In the genomic region with DNA sequence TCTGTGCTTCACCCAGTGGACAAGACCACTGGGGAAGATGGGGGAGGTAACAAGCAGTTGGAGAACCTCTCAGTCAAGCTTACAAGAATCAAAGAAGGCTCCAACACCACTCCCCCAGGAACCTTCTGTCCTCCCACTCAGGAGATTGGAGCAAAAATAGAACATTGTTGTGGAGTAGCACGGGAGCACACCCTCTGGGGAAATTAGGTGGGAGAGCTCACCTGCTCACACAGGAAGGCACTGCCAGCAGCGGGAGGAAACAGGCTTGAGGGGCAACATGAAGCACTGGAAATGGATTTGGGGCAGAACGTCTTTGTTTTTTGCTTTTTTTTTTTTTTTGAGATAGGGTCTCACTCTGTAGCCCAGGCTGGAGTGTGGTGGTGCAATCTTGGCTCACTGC, we compare ENCODE assay signal across 2 cellular contexts.
TF ChIP-seq lines count a peak whose summit lies in the region.

No MANE protein-coding gene starts in this region.

TF ChIP-seq in HEK293, 187 proteins besides CTCF, POLR2A, EP300 and RAD21 (continued from another document and continues in another):
- TF ChIP-seq, protein P1, sequence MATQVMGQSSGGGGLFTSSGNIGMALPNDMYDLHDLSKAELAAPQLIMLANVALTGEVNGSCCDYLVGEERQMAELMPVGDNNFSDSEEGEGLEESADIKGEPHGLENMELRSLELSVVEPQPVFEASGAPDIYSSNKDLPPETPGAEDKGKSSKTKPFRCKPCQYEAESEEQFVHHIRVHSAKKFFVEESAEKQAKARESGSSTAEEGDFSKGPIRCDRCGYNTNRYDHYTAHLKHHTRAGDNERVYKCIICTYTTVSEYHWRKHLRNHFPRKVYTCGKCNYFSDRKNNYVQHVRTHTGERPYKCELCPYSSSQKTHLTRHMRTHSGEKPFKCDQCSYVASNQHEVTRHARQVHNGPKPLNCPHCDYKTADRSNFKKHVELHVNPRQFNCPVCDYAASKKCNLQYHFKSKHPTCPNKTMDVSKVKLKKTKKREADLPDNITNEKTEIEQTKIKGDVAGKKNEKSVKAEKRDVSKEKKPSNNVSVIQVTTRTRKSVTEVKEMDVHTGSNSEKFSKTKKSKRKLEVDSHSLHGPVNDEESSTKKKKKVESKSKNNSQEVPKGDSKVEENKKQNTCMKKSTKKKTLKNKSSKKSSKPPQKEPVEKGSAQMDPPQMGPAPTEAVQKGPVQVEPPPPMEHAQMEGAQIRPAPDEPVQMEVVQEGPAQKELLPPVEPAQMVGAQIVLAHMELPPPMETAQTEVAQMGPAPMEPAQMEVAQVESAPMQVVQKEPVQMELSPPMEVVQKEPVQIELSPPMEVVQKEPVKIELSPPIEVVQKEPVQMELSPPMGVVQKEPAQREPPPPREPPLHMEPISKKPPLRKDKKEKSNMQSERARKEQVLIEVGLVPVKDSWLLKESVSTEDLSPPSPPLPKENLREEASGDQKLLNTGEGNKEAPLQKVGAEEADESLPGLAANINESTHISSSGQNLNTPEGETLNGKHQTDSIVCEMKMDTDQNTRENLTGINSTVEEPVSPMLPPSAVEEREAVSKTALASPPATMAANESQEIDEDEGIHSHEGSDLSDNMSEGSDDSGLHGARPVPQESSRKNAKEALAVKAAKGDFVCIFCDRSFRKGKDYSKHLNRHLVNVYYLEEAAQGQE (tag by site-specific recombination; IDR thresholded peaks at IDR 0.05), result no peak
- TF ChIP-seq, protein P2, sequence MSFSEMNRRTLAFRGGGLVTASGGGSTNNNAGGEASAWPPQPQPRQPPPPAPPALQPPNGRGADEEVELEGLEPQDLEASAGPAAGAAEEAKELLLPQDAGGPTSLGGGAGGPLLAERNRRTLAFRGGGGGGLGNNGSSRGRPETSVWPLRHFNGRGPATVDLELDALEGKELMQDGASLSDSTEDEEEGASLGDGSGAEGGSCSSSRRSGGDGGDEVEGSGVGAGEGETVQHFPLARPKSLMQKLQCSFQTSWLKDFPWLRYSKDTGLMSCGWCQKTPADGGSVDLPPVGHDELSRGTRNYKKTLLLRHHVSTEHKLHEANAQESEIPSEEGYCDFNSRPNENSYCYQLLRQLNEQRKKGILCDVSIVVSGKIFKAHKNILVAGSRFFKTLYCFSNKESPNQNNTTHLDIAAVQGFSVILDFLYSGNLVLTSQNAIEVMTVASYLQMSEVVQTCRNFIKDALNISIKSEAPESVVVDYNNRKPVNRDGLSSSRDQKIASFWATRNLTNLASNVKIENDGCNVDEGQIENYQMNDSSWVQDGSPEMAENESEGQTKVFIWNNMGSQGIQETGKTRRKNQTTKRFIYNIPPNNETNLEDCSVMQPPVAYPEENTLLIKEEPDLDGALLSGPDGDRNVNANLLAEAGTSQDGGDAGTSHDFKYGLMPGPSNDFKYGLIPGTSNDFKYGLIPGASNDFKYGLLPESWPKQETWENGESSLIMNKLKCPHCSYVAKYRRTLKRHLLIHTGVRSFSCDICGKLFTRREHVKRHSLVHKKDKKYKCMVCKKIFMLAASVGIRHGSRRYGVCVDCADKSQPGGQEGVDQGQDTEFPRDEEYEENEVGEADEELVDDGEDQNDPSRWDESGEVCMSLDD (tag by site-specific recombination; IDR thresholded peaks at IDR 0.05), result no peak
- TF ChIP-seq ZNF112 (tag by site-specific recombination; IDR thresholded peaks at IDR 0.05) (no peak), ZNF843 (tag by site-specific recombination; IDR thresholded peaks at IDR 0.05) (no peak), ZNF175 (tag by site-specific recombination; IDR thresholded peaks at IDR 0.05) (no peak), ZFHX2 (tag by site-specific recombination; conservative IDR thresholded peaks at IDR 0.05) (0 out of 2 replicates have a peak, but pooled peaks have one; percentile 18), ZFP37 (tag by site-specific recombination; IDR thresholded peaks at IDR 0.05) (no peak), ATF2 (tag by site-specific recombination; IDR thresholded peaks at IDR 0.05; ENCODE audit: low read depth) (no peak), ZNF169 (tag by site-specific recombination; IDR thresholded peaks at IDR 0.05) (no peak), ZNF354C (tag by site-specific recombination; IDR thresholded peaks at IDR 0.05; ENCODE audit: borderline replicate concordance, low read depth) (no peak), PRDM4 (tag by site-specific recombination; IDR thresholded peaks at IDR 0.05) (no peak)

TF ChIP-seq in K562, 482 proteins besides CTCF, POLR2A, EP300 and RAD21 (continued from another document):
- TF ChIP-seq, protein P1 (CRISPR knock-in tag; IDR thresholded peaks at IDR 0.05; ENCODE audit: low read depth), result no peak
- TF ChIP-seq DDX20 (tag; IDR thresholded peaks at IDR 0.05; ENCODE audit: low read depth), result no peak
- TF ChIP-seq, protein P3, sequence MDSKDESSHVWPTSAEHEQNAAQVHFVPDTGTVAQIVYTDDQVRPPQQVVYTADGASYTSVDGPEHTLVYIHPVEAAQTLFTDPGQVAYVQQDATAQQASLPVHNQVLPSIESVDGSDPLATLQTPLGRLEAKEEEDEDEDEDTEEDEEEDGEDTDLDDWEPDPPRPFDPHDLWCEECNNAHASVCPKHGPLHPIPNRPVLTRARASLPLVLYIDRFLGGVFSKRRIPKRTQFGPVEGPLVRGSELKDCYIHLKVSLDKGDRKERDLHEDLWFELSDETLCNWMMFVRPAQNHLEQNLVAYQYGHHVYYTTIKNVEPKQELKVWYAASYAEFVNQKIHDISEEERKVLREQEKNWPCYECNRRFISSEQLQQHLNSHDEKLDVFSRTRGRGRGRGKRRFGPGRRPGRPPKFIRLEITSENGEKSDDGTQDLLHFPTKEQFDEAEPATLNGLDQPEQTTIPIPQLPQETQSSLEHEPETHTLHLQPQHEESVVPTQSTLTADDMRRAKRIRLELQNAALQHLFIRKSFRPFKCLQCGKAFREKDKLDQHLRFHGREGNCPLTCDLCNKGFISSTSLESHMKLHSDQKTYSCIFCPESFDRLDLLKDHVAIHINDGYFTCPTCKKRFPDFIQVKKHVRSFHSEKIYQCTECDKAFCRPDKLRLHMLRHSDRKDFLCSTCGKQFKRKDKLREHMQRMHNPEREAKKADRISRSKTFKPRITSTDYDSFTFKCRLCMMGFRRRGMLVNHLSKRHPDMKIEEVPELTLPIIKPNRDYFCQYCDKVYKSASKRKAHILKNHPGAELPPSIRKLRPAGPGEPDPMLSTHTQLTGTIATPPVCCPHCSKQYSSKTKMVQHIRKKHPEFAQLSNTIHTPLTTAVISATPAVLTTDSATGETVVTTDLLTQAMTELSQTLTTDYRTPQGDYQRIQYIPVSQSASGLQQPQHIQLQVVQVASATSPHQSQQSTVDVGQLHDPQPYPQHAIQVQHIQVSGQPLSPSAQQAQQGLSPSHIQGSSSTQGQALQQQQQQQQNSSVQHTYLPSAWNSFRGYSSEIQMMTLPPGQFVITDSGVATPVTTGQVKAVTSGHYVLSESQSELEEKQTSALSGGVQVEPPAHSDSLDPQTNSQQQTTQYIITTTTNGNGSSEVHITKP (IDR thresholded peaks at IDR 0.05; ENCODE audit: partially characterized antibody), result peak; percentile 44
TF ChIP-seq in K562: peak in this region for 1.
